Comparison of ENCODE assay signal across 19 cellular contexts in genomic region chr1:40652979-40653378, GRCh38.
"Had no signal": no experiment of that assay in that cellular context is flagged by ENCODE, and none has a peak within 500 bp of the region (broad histone marks: within the 10 kb centered on the region; RNA-seq: fewer than 3 reads in every experiment).

No MANE protein-coding gene starts in this region.

- H3K4me3 ChIP-seq: body of pancreas, spleen, suprapubic skin, tibial nerve had no signal

- H3K27me3 ChIP-seq: body of pancreas had no signal

- ATAC-seq: activated naive CD4-positive, alpha-beta T cell treated with anti-CD3 and anti-CD28 coated beads, Interleukin-2, amount 50 U/mL, for 72 hours; activated T-cell treated with anti-CD3 and anti-CD28 coated beads, Interleukin-2, amount 50 U/mL, for 72 hours; body of pancreas; natural killer cell; right cardiac atrium had no signal

- H3K4me1 ChIP-seq: tibial nerve had no signal

- DNase-seq: activated CD4-positive, alpha-beta T cell treated with anti-CD3 and anti-CD28 coated beads for 4 hours; activated CD4-positive, alpha-beta T cell treated with anti-CD3 and anti-CD28 coated beads, Interleukin-2, amount 50 U/mL, for 4 hours; activated naive CD4-positive, alpha-beta T cell; activated T-cell treated with anti-CD3 and anti-CD28 coated beads for 4 hours; activated T-cell treated with anti-CD3 and anti-CD28 coated beads, Interleukin-2, amount 50 U/mL, for 72 hours; aorta; body of pancreas; effector CD4-positive, alpha-beta T cell; erythroblast; hippocampal formation; immature natural killer cell; natural killer cell; right cardiac atrium; stimulated activated naive CD4-positive, alpha-beta T cell; T-helper 2 cell had no signal

- H3K27ac ChIP-seq: body of pancreas, spleen, suprapubic skin, tibial nerve had no signal

- H3K9me3 ChIP-seq: body of pancreas, spleen, suprapubic skin, tibial nerve had no signal

- H3K36me3 ChIP-seq: spleen, suprapubic skin, tibial nerve had no signal
